ENCODE assay signal across 8 cellular contexts in the genomic region with DNA sequence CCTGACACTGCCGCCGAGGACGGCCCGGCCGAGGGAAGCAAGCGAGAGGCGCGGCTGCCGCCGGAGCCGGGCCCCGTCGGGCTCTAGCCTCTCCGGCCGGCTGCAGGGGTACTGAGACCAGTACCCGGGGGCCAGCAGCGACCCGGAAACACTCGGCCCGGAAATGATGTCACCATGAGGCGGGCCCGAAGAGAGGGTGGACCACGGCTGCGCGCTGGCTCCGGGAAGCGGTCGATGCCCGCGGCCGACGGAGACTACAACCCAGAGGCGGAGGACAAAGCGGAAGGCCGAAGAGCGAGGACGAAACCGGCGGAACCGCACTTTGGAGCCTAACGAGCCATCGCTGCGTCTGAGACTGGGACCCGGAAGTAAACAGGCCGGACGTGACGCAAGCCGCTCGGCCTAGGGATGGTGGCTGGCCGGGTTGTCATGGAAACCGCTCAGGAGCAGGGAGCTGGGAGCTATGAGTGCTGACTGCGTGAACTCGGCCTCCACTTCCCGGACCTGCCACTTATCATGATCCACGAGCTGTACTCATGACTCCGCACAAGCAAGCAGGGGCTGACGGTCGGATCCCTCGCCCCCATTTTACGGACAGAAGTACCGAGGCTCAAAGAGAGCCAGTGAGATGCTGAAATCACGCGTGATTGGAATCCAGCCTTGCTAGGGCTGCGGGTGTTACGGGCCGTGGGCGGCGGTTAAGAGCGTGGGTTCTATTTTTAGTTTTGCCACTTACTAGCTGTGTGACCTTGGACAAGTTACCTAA. TPM values are rescaled to one million over a fixed set of nuclear protein-coding genes. Genes with fewer than 3 reads are reported as not detected.
DNase-seq lines count a peak whose midpoint lies in the region; ATAC-seq and TF ChIP-seq lines count a peak whose summit lies in the region.

A gene with protein sequence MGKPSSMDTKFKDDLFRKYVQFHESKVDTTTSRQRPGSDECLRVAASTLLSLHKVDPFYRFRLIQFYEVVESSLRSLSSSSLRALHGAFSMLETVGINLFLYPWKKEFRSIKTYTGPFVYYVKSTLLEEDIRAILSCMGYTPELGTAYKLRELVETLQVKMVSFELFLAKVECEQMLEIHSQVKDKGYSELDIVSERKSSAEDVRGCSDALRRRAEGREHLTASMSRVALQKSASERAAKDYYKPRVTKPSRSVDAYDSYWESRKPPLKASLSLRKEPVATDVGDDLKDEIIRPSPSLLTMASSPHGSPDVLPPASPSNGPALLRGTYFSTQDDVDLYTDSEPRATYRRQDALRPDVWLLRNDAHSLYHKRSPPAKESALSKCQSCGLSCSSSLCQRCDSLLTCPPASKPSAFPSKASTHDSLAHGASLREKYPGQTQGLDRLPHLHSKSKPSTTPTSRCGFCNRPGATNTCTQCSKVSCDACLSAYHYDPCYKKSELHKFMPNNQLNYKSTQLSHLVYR (minus strand): TSS at position 150 of the 766 bp plus-strand sequence. CDS start 7,039 bp downstream, outside the sequence.

- H3K27ac ChIP-seq in heart left ventricle = peak within 1 kb of the TSS; percentile 93 to 100 (median 99)

- no peaks in the 10 kb centered on the region for H3K27me3 Mint-ChIP-seq in activated naive CD8-positive, alpha-beta T cell treated with anti-CD3 and anti-CD28 coated beads, Interleukin-2, amount 50 U/mL, for 24 hours
- H3K27me3 Mint-ChIP-seq in type B pancreatic cell = no peaks in the 10 kb centered on the region

- H3K4me1 Mint-ChIP-seq in activated naive CD8-positive, alpha-beta T cell treated with anti-CD3 and anti-CD28 coated beads, Interleukin-2, amount 50 U/mL, for 24 hours = peaks cover 40% of the 10 kb centered on the region
- H3K4me1 Mint-ChIP-seq in type B pancreatic cell (ENCODE audit: unreplicated experiment) = peaks cover 28% of the 10 kb centered on the region

- H3K36me3 ChIP-seq in heart left ventricle = no peaks in the 10 kb centered on the region

- intact Hi-C loops in heart left ventricle (cut with DNase I) = loop anchor here in 2 of 10 donors (10.0 kb wide), 2 partner anchors 201 to 301 kb away; partner anchors contain the start of gene B4GALT5 (in 1 of the 2)

- peak in 1 of 2 donors; percentile 57 for TF ChIP-seq POLR2A in heart left ventricle (IDR thresholded peaks at IDR 0.05)

- H3K27me3 ChIP-seq in heart left ventricle = no peaks in the 10 kb centered on the region

- peaks cover 9 to 54% (median 37%) of the 10 kb centered on the region in 12 donors for H3K4me1 ChIP-seq in heart left ventricle

- H3K36me3 Mint-ChIP-seq in activated naive CD8-positive, alpha-beta T cell treated with anti-CD3 and anti-CD28 coated beads, Interleukin-2, amount 50 U/mL, for 24 hours (ENCODE audit: low read depth) = peaks cover 3% of the 10 kb centered on the region
- no peaks in the 10 kb centered on the region for H3K36me3 Mint-ChIP-seq in type B pancreatic cell

- H3K4me3 Mint-ChIP-seq in activated naive CD8-positive, alpha-beta T cell treated with anti-CD3 and anti-CD28 coated beads, Interleukin-2, amount 50 U/mL, for 24 hours = peak within 1 kb of the TSS; percentile 96
- H3K4me3 Mint-ChIP-seq in type B pancreatic cell = peak within 1 kb of the TSS; percentile 99

- TF ChIP-seq CTCF in GM12865 (IDR thresholded peaks at IDR 0.05; ENCODE audit: insufficient read depth, low read depth, low read length, missing control alignments) (no peak), heart left ventricle (IDR thresholded peaks at IDR 0.05) (no peak), type B pancreatic cell (conservative IDR thresholded peaks at IDR 0.05) (no peak)

- ATAC-seq in HG02678 (IDR thresholded peaks at IDR 0.05; ENCODE audit: unreplicated experiment) (peak; percentile 89), heart left ventricle (peak; percentile 90 to 95 (median 94))
- ATAC-seq in activated naive CD8-positive, alpha-beta T cell treated with anti-CD3 and anti-CD28 coated beads, Interleukin-2, amount 50 U/mL, for 24 hours = peak; percentile 89

- H3K4me3 ChIP-seq in GM12865 (ENCODE audit: low read depth, low read length) (peak within 1 kb of the TSS; percentile 94), heart left ventricle (peak within 1 kb of the TSS; percentile 72 to 99 (median 96))

- 0 to 2% (median 0%) methylated on average over 42 to 69 of the region's 69 CpGs for WGBS in heart left ventricle, 4 donors

- H3K9me3 ChIP-seq in heart left ventricle = no peaks in the 10 kb centered on the region

- no peaks in the 10 kb centered on the region for H3K9me3 Mint-ChIP-seq in activated naive CD8-positive, alpha-beta T cell treated with anti-CD3 and anti-CD28 coated beads, Interleukin-2, amount 50 U/mL, for 24 hours
- no peaks in the 10 kb centered on the region for H3K9me3 Mint-ChIP-seq in type B pancreatic cell

- H3K27ac Mint-ChIP-seq in activated naive CD8-positive, alpha-beta T cell treated with anti-CD3 and anti-CD28 coated beads, Interleukin-2, amount 50 U/mL, for 24 hours = peak within 1 kb of the TSS; percentile 100
- peak within 1 kb of the TSS; percentile 99 for H3K27ac Mint-ChIP-seq in type B pancreatic cell

- DNase-seq in GM12865 (ENCODE audit: low read depth) (peak; percentile 97), NCI-H128 (lab: John Stamatoyannopoulos, UW; ENCODE audit: unreplicated experiment) (peak; percentile 77), SW 1271 (lab: John Stamatoyannopoulos, UW) (peak; percentile 81 to 90), heart left ventricle (peak; percentile 96 to 99 (median 97)), pons (ENCODE audit: low spot score) (peak; percentile 93), type B pancreatic cell (ENCODE audit: extremely low spot score, unreplicated experiment) (peak; percentile 95)
- peak; percentile 94 for DNase-seq in activated naive CD8-positive, alpha-beta T cell treated with anti-CD3 and anti-CD28 coated beads, Interleukin-2, amount 50 U/mL, for 24 hours

RNA-seq across cellular contexts. Expression of the gene that starts here (rescaled TPM):
- total RNA-seq in heart left ventricle (1 to 10 TPM; 5.9 to 9.3 (median 7.8) TPM), type B pancreatic cell (ENCODE audit: low replicate concordance) (9.2 and 11.3 TPM in 2 replicates)
- polyA plus RNA-seq in heart left ventricle = 1 to 10 TPM; 4.3 to 8.0 TPM

Comparison
In these comparisons a context has a peak if more than half of its experiments do, and no peak if none do; other contexts are left out.
1. Peak in every context shown above with its lines: DNase-seq, ATAC-seq, H3K4me3 ChIP-seq and H3K27ac ChIP-seq.